In the genomic region with DNA sequence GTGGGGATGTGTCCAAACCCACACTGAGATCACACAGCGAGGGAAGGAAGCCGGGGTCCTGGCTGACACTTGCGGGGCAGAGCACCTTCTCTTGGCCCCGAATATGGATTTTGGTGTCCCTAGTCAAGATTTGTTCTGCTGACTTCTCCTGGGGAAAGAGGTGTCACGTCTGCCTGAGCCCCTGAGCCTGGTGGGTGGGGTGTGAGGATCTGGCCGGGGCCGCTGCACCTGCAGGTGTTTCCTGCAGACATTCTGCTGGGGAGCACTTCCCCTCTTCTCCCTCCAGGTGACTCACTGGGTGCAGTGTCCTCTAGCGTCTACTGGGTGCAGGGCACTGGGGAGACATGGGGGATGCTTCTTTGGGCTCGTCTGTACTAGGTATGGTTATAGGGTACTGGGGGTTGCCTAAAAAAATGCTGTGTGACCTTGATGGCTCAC, we compare ENCODE assay signal across 8 cellular contexts.
DNase-seq lines count a peak whose midpoint lies in the region; ATAC-seq lines count a peak whose summit lies in the region.

No MANE protein-coding gene starts in this region.

- H3K4me1 ChIP-seq in duodenal mucosa (ENCODE audit: control insufficient read depth in 1 of 2, insufficient read depth in 2 of 2, low read length in 2 of 2) = peaks cover 51 to 58% of the 10 kb centered on the region in 2 donors

- peak; percentile 72 for ATAC-seq in GM19452 (IDR thresholded peaks at IDR 0.05; ENCODE audit: unreplicated experiment)
- peak; percentile 60 for ATAC-seq in HG03565 (IDR thresholded peaks at IDR 0.05; ENCODE audit: unreplicated experiment)
- peak; percentile 57 to 62 for ATAC-seq in activated CD4-positive, CD25-positive, alpha-beta regulatory T cell treated with anti-CD3 and anti-CD28 coated beads, Interleukin-2, amount 50 U/mL, for 24 hours

- H3K27ac ChIP-seq in duodenal mucosa (ENCODE audit: low read depth, low read length) (no peak overlapping the region), skin epidermis (peak overlapping the region in 18 of 21 experiments; percentile 32 to 89 (median 64))

- H3K4me3 ChIP-seq in duodenal mucosa (ENCODE audit: low read depth in 1 of 2, low read length in 2 of 2) (peak overlapping the region; percentile 34 to 47), skin epidermis (peak overlapping the region in 2 of 7 experiments; percentile 4 to 15)

- no peaks in the 10 kb centered on the region for H3K36me3 ChIP-seq in duodenal mucosa (ENCODE audit: control insufficient read depth in 1 of 2, insufficient read depth in 2 of 2, low read length in 2 of 2)

- DNase-seq in CD1c-positive myeloid dendritic cell (ENCODE audit: extremely low spot score) (peak; percentile 40), epidermal melanocyte (ENCODE audit: insufficient read length, low spot score) (no peak), DMS 273 treated with DMSO at 0.1 percent for 48 hours (lab: John Stamatoyannopoulos, UW) (no peak)

- H3K9ac ChIP-seq in duodenal mucosa (ENCODE audit: low read depth in 1 of 2, low read length in 2 of 2) = peak overlapping the region in 1 of 2 donors; percentile 30

- no peaks in the 10 kb centered on the region for H3K9me3 ChIP-seq in duodenal mucosa (ENCODE audit: control insufficient read depth in 1 of 2, low read length in 2 of 2)

- H3K27me3 ChIP-seq in duodenal mucosa (ENCODE audit: control insufficient read depth in 1 of 2, insufficient read depth in 2 of 2, low read length in 2 of 2) = no peaks in the 10 kb centered on the region
